Comparison of ENCODE assay signal across 8 cellular contexts in genomic region chr7:128166603-128167315, GRCh38.
DNase-seq lines count a peak whose midpoint lies in the region; ATAC-seq, FAIRE-seq and TF ChIP-seq lines count a peak whose summit lies in the region.

No MANE protein-coding gene starts in this region.

- TF ChIP-seq POLR2A in H54 (IDR thresholded peaks at IDR 0.05; ENCODE audit: low read depth, low read length), result no peak

- peak; percentile 3 for DNase-seq in activated naive CD4-positive, alpha-beta T cell treated with Interleukin-2 at 50 U/mL for 16 hours
- no peak for DNase-seq in activated naive CD4-positive, alpha-beta T cell (lab: John Stamatoyannopoulos, UW)
- DNase-seq in T-helper 17 cell (no peak), fibroblast of villous mesenchyme (ENCODE audit: low read depth) (no peak), posterior vena cava (ENCODE audit: low spot score) (peak; percentile 81), H54 (ENCODE audit: insufficient read length, low spot score) (no peak)

- H3K4me1 Mint-ChIP-seq in T-helper 17 cell, result peaks cover 7% of the 10 kb centered on the region

- intact Hi-C loops in posterior vena cava (cut with DNase I), result no loop called here

- ATAC-seq in T-helper 17 cell (peak; percentile 16), HG02610 (IDR thresholded peaks at IDR 0.05; ENCODE audit: unreplicated experiment) (no peak), GM21717 (IDR thresholded peaks at IDR 0.05; ENCODE audit: unreplicated experiment) (no peak)

- H3K9me3 ChIP-seq in T-helper 17 cell (ENCODE audit: control insufficient read depth, low read length, poor library complexity, severe bottlenecking), result no peaks in the 10 kb centered on the region

- no peak overlapping the region for H3K27ac Mint-ChIP-seq in T-helper 17 cell

- FAIRE-seq in H54 (lab: Jason Lieb, UNC), result no peak

- peaks cover 4% of the 10 kb centered on the region for H3K36me3 Mint-ChIP-seq in T-helper 17 cell (ENCODE audit: low read depth)

- H3K4me3 ChIP-seq in fibroblast of villous mesenchyme (ENCODE audit: low read depth, low read length), result peak overlapping the region; percentile 18

- no peak for TF ChIP-seq CTCF in fibroblast of villous mesenchyme (IDR thresholded peaks at IDR 0.05; ENCODE audit: insufficient read depth, low read depth, low read length)

- H3K4me3 Mint-ChIP-seq in T-helper 17 cell, result peak overlapping the region; percentile 83

- H3K27me3 Mint-ChIP-seq in T-helper 17 cell, result peaks cover 75% of the 10 kb centered on the region

Comparison
In these comparisons a context has a peak if more than half of its experiments do, and no peak if none do; other contexts are left out.
1. DNase-seq: peak in activated naive CD4-positive, alpha-beta T cell treated with Interleukin-2 at 50 U/mL for 16 hours (single experiment) and posterior vena cava (single experiment); none in activated naive CD4-positive, alpha-beta T cell (0 of 4), T-helper 17 cell (0 of 3), fibroblast of villous mesenchyme (single experiment) and H54 (single experiment).